In the genomic region with DNA sequence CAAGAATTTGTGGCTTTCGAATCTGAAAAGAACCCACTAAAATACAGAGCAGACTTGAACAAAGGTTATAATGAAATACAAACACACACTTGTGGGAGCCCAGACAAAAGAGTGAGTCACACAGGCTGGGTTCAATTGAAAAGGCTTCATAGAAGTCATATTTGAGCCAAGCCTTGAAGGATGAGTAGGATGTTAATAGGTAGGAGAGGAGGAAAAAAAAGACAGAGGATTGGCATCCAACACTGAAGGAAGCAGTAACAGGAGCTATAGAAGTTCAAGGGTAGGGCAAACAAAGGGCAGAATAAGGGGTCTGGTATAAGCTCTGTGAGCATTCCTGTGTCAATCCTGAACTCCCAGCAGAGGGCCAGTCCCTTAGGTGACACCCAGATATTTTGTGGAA, we compare ENCODE assay signal across 10 cellular contexts.
DNase-seq lines count a peak whose midpoint lies in the region; ATAC-seq, FAIRE-seq and TF ChIP-seq lines count a peak whose summit lies in the region.
"Had no signal": no experiment of that assay in that cellular context is flagged by ENCODE, and none has a peak within 500 bp of the region (broad histone marks: within the 10 kb centered on the region; RNA-seq: fewer than 3 reads in every experiment).

No MANE protein-coding gene starts in this region.

- H3K9me3 Mint-ChIP-seq in CD4-positive, CD25-positive, alpha-beta regulatory T cell, result no peaks in the 10 kb centered on the region
- H3K9me3 Mint-ChIP-seq in activated naive CD8-positive, alpha-beta T cell treated with anti-CD3 and anti-CD28 coated beads for 36 hours, result no peaks in the 10 kb centered on the region

- intact Hi-C loops in left colon (cut with DNase I, micrococcal nuclease) (no loop called here), ascending aorta (cut with DNase I) (no loop called here)

- peaks cover 23 to 76% (median 52%) of the 10 kb centered on the region in 4 donors for H3K4me1 Mint-ChIP-seq in CD4-positive, CD25-positive, alpha-beta regulatory T cell
- H3K4me1 Mint-ChIP-seq in activated naive CD8-positive, alpha-beta T cell treated with anti-CD3 and anti-CD28 coated beads for 36 hours, result peaks cover 67% of the 10 kb centered on the region

- H3K27me3 ChIP-seq in CD4-positive, CD25-positive, alpha-beta regulatory T cell (ENCODE audit: control insufficient read depth, insufficient read depth, low read length), result no peaks in the 10 kb centered on the region
- H3K27me3 ChIP-seq in ascending aorta, result no peaks in the 10 kb centered on the region

- peak overlapping the region in 2 of 4 donors; percentile 4 to 9 for H3K4me3 Mint-ChIP-seq in CD4-positive, CD25-positive, alpha-beta regulatory T cell
- no peak overlapping the region for H3K4me3 Mint-ChIP-seq in activated naive CD8-positive, alpha-beta T cell treated with anti-CD3 and anti-CD28 coated beads for 36 hours

- H3K9me3 ChIP-seq in CD4-positive, CD25-positive, alpha-beta regulatory T cell (ENCODE audit: control insufficient read depth in 2 of 2, low read length in 2 of 2), result no peaks in the 10 kb centered on the region
- H3K9me3 ChIP-seq in ascending aorta, result no peaks in the 10 kb centered on the region

- H3K36me3 ChIP-seq in CD4-positive, CD25-positive, alpha-beta regulatory T cell (ENCODE audit: control insufficient read depth, insufficient read depth, low read length), result peaks cover 22% of the 10 kb centered on the region
- no peaks in the 10 kb centered on the region for H3K36me3 ChIP-seq in ascending aorta

- no peak for DNase-seq in CD4-positive, CD25-positive, alpha-beta regulatory T cell
- DNase-seq in HTR-8/SVneo (ENCODE audit: insufficient read length, low spot score), result peak; percentile 14
- no peak for DNase-seq in activated naive CD8-positive, alpha-beta T cell treated with anti-CD3 and anti-CD28 coated beads for 36 hours
- DNase-seq in left colon, result no peak
- no peak for DNase-seq in NCI-H128 (lab: John Stamatoyannopoulos, UW; ENCODE audit: unreplicated experiment)
- no peak for DNase-seq in ascending aorta (ENCODE audit: low spot score in 2 of 2)
- no peak for DNase-seq in NCI-H2171 (lab: John Stamatoyannopoulos, UW)
- no peak for DNase-seq in effector CD4-positive, alpha-beta T cell
- DNase-seq: activated CD8-positive, alpha-beta memory T cell treated with anti-CD3 and anti-CD28 coated beads, Interleukin-2, amount 50 U/mL, for 48 hours; stimulated activated CD4-positive, alpha-beta T cell treated with anti-CD3 and anti-CD28 coated beads, Interleukin-12 subunit alpha, Interleukin-12 subunit beta, amount 100 ng/mL, for 4 hours had no signal

- no peaks in the 10 kb centered on the region for H3K27me3 Mint-ChIP-seq in CD4-positive, CD25-positive, alpha-beta regulatory T cell
- H3K27me3 Mint-ChIP-seq in activated naive CD8-positive, alpha-beta T cell treated with anti-CD3 and anti-CD28 coated beads for 36 hours, result no peaks in the 10 kb centered on the region

- no peak for FAIRE-seq in HTR-8/SVneo (lab: Jason Lieb, UNC)

- no peak overlapping the region for H3K4me3 ChIP-seq in CD4-positive, CD25-positive, alpha-beta regulatory T cell (ENCODE audit: low read depth, low read length)
- H3K4me3 ChIP-seq in ascending aorta, result no peak overlapping the region

- no peak overlapping the region for H3K27ac ChIP-seq in CD4-positive, CD25-positive, alpha-beta regulatory T cell (ENCODE audit: insufficient read depth, low read length, poor library complexity, severe bottlenecking)
- H3K27ac ChIP-seq in ascending aorta, result peak overlapping the region in 1 of 2 donors; percentile 14

- TF ChIP-seq CTCF in ascending aorta (IDR thresholded peaks at IDR 0.05), result no peak

- peaks cover 28% of the 10 kb centered on the region for H3K36me3 Mint-ChIP-seq in CD4-positive, CD25-positive, alpha-beta regulatory T cell
- H3K36me3 Mint-ChIP-seq in activated naive CD8-positive, alpha-beta T cell treated with anti-CD3 and anti-CD28 coated beads for 36 hours, result peaks cover 75% of the 10 kb centered on the region

- H3K4me1 ChIP-seq in CD4-positive, CD25-positive, alpha-beta regulatory T cell (ENCODE audit: control insufficient read depth, insufficient read depth, low read length, poor library complexity, severe bottlenecking), result peaks cover 20% of the 10 kb centered on the region
- peaks cover 0 to 10% of the 10 kb centered on the region in 2 donors for H3K4me1 ChIP-seq in ascending aorta

- peak overlapping the region; percentile 21 to 86 (median 80) for H3K27ac Mint-ChIP-seq in CD4-positive, CD25-positive, alpha-beta regulatory T cell
- H3K27ac Mint-ChIP-seq in activated naive CD8-positive, alpha-beta T cell treated with anti-CD3 and anti-CD28 coated beads for 36 hours, result peak overlapping the region; percentile 86

- ATAC-seq in CD4-positive, CD25-positive, alpha-beta regulatory T cell (ENCODE audit: low read depth in 2 of 2), result peak in 1 of 2 donors; percentile 24
- ATAC-seq in left colon, result peak; percentile 56
